In the genomic region with DNA sequence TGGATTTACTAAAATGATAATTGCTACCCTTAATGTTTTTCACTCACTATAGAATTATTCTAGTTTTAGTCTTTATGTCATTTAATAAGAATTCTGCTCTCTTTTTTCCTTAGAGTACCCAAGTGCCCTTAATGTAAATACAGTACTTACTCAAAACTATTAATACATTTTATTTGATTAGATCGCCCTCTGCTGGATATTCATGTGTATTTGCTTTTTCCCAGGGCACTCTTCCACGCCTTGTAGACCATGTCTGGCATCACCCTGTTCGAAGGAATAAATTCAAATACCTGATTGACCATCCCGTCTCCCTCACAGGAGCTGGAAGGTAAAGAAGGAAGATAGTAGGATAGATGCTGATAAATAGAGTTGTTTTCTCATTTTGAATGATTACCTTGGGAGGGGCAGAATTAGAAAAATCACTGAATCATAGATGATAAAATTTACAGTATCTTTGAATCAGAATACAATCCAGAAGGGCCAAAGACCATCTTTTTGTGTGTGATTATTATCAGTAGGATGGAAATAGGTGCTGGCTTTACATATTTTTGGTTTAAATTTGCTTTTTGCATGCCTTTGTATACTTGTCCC, we compare ENCODE assay signal across 8 cellular contexts. TPM values are rescaled to one million over a fixed set of nuclear protein-coding genes. Genes with fewer than 3 reads are reported as not detected.
DNase-seq lines count a peak whose midpoint lies in the region; ATAC-seq lines count a peak whose summit lies in the region.

No MANE protein-coding gene starts in this region.

- H3K27me3 Mint-ChIP-seq in memory B cell: peaks cover 2% of the 10 kb centered on the region

- H3K4me1 Mint-ChIP-seq in memory B cell: peaks cover 2% of the 10 kb centered on the region

- no peaks in the 10 kb centered on the region for H3K36me3 Mint-ChIP-seq in memory B cell

- H3K9me3 Mint-ChIP-seq in memory B cell: no peaks in the 10 kb centered on the region

- DNase-seq in DMS114 treated with DMSO at 0.1 percent for 48 hours (lab: John Stamatoyannopoulos, UW; ENCODE audit: unreplicated experiment): peak; percentile 80
- DNase-seq in H4 (ENCODE audit: low spot score): peak; percentile 58
- peak; percentile 6 for DNase-seq in NCI-H2029 (lab: John Stamatoyannopoulos, UW)
- DNase-seq in SW 1271 (lab: John Stamatoyannopoulos, UW): peak; percentile 8 to 76
- DNase-seq in effector CD8-positive, alpha-beta T cell (lab: John Stamatoyannopoulos, UW): peak; percentile 12
- peak; percentile 27 to 71 for DNase-seq in memory B cell (ENCODE audit: low spot score in 2 of 2)
- no peak for DNase-seq in cortex of kidney (lab: John Stamatoyannopoulos, UW)

- ATAC-seq in memory B cell (ENCODE audit: low read depth): no peak
- no peak for ATAC-seq in GM21515 (IDR thresholded peaks at IDR 0.05; ENCODE audit: unreplicated experiment)

- H3K4me3 Mint-ChIP-seq in memory B cell: no peak overlapping the region

- no peak overlapping the region for H3K27ac Mint-ChIP-seq in memory B cell

RNA-seq across cellular contexts. Expression of a gene that starts 4.1 kb away (rescaled TPM):
- total RNA-seq in H4 (2014; rRNA removed; shearing (Covaris generic)): 3.0 TPM in 1 of 2 replicates, not detected in the other
